ENCODE assay signal across 25 cellular contexts in genomic region chr11:47447906-47448305, GRCh38.
"Had no signal": no experiment of that assay in that cellular context is flagged by ENCODE, and none has a peak within 500 bp of the region (broad histone marks: within the 10 kb centered on the region; RNA-seq: fewer than 3 reads in every experiment).

No MANE protein-coding gene starts in this region.

- H3K9me3 Mint-ChIP-seq: activated naive CD4-positive, alpha-beta T cell treated with anti-CD3 and anti-CD28 coated beads, Interleukin-2, amount 50 U/mL, for 72 hours; activated naive CD8-positive, alpha-beta T cell treated with anti-CD3 and anti-CD28 coated beads, Interleukin-2, amount 50 U/mL, for 24 hours; brain had no signal

- ATAC-seq: activated CD8-positive, alpha-beta T cell treated with anti-CD3 and anti-CD28 coated beads, Interleukin-2, amount 10 ng/mL, durations not matched to agents 7 days and 5 days had no signal

- H3K27me3 Mint-ChIP-seq: activated naive CD8-positive, alpha-beta T cell treated with anti-CD3 and anti-CD28 coated beads, Interleukin-2, amount 50 U/mL, for 24 hours had no signal

- H3K4me3 ChIP-seq: MG63, Peyer's patch, SJSA1 had no signal

- H3K4me1 Mint-ChIP-seq: activated naive CD8-positive, alpha-beta T cell treated with anti-CD3 and anti-CD28 coated beads, Interleukin-2, amount 50 U/mL, for 24 hours; brain had no signal

- H3K27ac ChIP-seq: Peyer's patch, RWPE1, SJSA1 had no signal

- H3K9me3 ChIP-seq: MG63, Peyer's patch, SJSA1 had no signal

- H3K36me3 ChIP-seq: MG63, Peyer's patch, SJSA1 had no signal

- H3K36me3 Mint-ChIP-seq: activated naive CD4-positive, alpha-beta T cell treated with anti-CD3 and anti-CD28 coated beads, Interleukin-2, amount 50 U/mL, for 72 hours; brain had no signal

- H3K4me3 Mint-ChIP-seq: activated CD8-positive, alpha-beta T cell treated with anti-CD3 and anti-CD28 coated beads, Interleukin-2, amount 10 ng/mL, durations not matched to agents 7 days and 5 days; activated naive CD8-positive, alpha-beta T cell treated with anti-CD3 and anti-CD28 coated beads, Interleukin-2, amount 50 U/mL, for 24 hours had no signal

- H3K27me3 ChIP-seq: MG63, Peyer's patch, SJSA1 had no signal

- DNase-seq: activated CD4-positive, alpha-beta T cell treated with anti-CD3 and anti-CD28 coated beads for 48 hours; activated CD4-positive, alpha-beta T cell treated with anti-CD3 and anti-CD28 coated beads, Interleukin-2, amount 50 U/mL, for 4 hours; activated CD4-positive, CD25-positive, alpha-beta regulatory T cell treated with anti-CD3 and anti-CD28 coated beads, Interleukin-2, amount 50 U/mL, for 72 hours; activated CD8-positive, alpha-beta memory T cell treated with anti-CD3 and anti-CD28 coated beads, Interleukin-2, amount 50 U/mL, for 48 hours; activated CD8-positive, alpha-beta T cell treated with anti-CD3 and anti-CD28 coated beads, Interleukin-2, amount 10 ng/mL, durations not matched to agents 7 days and 5 days; activated effector memory CD4-positive, alpha-beta T cell treated with Interleukin-2 at 50 U/mL for 16 hours; activated naive CD4-positive, alpha-beta T cell; activated naive CD8-positive, alpha-beta T cell treated with anti-CD3 and anti-CD28 coated beads, Interleukin-2, amount 50 U/mL, for 24 hours; activated T-cell treated with anti-CD3 and anti-CD28 coated beads, Interleukin-2, amount 50 U/mL, for 1 hour; amygdala; MG63; MV-4-11; NCI-H1092 treated with DMSO at 0.1 percent for 48 hours; NCI-H1436; NCI-H1694 treated with DMSO at 0.1 percent for 48 hours; NCI-H2029 treated with DMSO at 0.1 percent for 48 hours; NCI-H510A treated with DMSO at 0.1 percent for 48 hours; NCI-H69; Peyer's patch; Right ventricle myocardium superior; SW 1271 had no signal

- H3K4me1 ChIP-seq: Peyer's patch, SJSA1 had no signal

- H3K27ac Mint-ChIP-seq: activated CD8-positive, alpha-beta T cell treated with anti-CD3 and anti-CD28 coated beads, Interleukin-2, amount 10 ng/mL, durations not matched to agents 7 days and 5 days; activated naive CD8-positive, alpha-beta T cell treated with anti-CD3 and anti-CD28 coated beads, Interleukin-2, amount 50 U/mL, for 24 hours had no signal
